11 cellular contexts compared by ENCODE assay signal in the genomic region with DNA sequence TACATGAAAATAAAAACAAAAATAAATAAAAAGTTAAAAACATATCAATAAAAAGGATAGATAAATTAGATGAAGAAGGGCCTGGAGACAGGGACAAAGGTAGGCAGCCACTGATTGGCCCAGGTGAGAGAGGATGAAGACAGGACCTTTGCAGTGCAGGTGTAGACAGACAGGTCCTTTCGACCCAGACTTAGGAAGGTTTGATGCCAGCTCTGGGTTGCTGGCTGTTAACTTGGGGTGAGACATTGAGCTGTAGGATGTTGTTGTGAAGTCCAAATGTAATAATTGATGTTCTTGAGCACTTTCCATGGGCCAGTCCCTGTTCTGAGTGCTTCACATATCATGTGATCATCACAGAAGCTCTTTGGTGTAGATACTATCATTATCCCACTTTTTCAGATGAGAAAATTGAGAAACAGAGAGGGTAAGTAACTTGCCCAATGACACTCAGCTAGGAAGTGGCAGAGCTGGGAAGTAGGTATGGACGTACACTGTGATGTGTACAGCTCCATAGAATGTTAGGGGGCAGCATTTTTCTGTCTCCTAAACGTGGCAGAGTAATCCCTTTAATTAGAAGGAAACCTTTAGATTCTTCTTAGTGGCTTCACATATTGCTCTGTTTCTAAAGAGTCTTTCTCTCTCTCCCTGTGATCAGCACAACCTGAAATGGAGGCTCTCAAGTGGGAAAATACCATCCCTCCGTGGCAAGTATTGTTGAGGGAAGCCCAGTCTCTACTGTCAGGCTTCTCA.
DNase-seq lines count a peak whose midpoint lies in the region; ATAC-seq, FAIRE-seq and TF ChIP-seq lines count a peak whose summit lies in the region.
"Had no signal": no experiment of that assay in that cellular context is flagged by ENCODE, and none has a peak within 500 bp of the region (broad histone marks: within the 10 kb centered on the region; RNA-seq: fewer than 3 reads in every experiment).

No MANE protein-coding gene starts in this region.

- H4K20me1 ChIP-seq in astrocyte (ENCODE audit: insufficient read depth, low read length) = no peaks in the 10 kb centered on the region

- H3K4me1 Mint-ChIP-seq in activated naive CD4-positive, alpha-beta T cell treated with anti-CD3 and anti-CD28 coated beads, Interleukin-2, amount 50 U/mL, for 24 hours = peaks cover 5% of the 10 kb centered on the region
- no peaks in the 10 kb centered on the region for H3K4me1 Mint-ChIP-seq in astrocyte (ENCODE audit: low read depth, unreplicated experiment)
- peaks cover 12% of the 10 kb centered on the region for H3K4me1 Mint-ChIP-seq in stimulated activated naive CD8-positive, alpha-beta T cell treated with anti-CD3 and anti-CD28 coated beads, Interleukin-15, amount 100 ng/mL, for 72 hours

- no peaks in the 10 kb centered on the region for H3K4me1 ChIP-seq in astrocyte (ENCODE audit: insufficient read depth, low read length)

- no peaks in the 10 kb centered on the region for H3K9me3 Mint-ChIP-seq in activated naive CD4-positive, alpha-beta T cell treated with anti-CD3 and anti-CD28 coated beads, Interleukin-2, amount 50 U/mL, for 24 hours
- H3K9me3 Mint-ChIP-seq in astrocyte (ENCODE audit: unreplicated experiment) = peaks cover 2% of the 10 kb centered on the region
- no peaks in the 10 kb centered on the region for H3K9me3 Mint-ChIP-seq in stimulated activated naive CD8-positive, alpha-beta T cell treated with anti-CD3 and anti-CD28 coated beads, Interleukin-15, amount 100 ng/mL, for 72 hours
- H3K9me3 Mint-ChIP-seq: HFFc6 had no signal

- H3K27ac Mint-ChIP-seq in activated naive CD4-positive, alpha-beta T cell treated with anti-CD3 and anti-CD28 coated beads, Interleukin-2, amount 50 U/mL, for 24 hours = peak overlapping the region; percentile 26
- H3K27ac Mint-ChIP-seq in astrocyte (ENCODE audit: unreplicated experiment) = peak overlapping the region; percentile 43
- H3K27ac Mint-ChIP-seq in stimulated activated naive CD8-positive, alpha-beta T cell treated with anti-CD3 and anti-CD28 coated beads, Interleukin-15, amount 100 ng/mL, for 72 hours = peak overlapping the region; percentile 63 to 93
- H3K27ac Mint-ChIP-seq: HFFc6 had no signal

- H3K9ac ChIP-seq in astrocyte (ENCODE audit: low read length) = no peak overlapping the region

- FAIRE-seq in astrocyte (lab: Jason Lieb, UNC) = no peak

- H3K79me2 ChIP-seq in astrocyte (ENCODE audit: insufficient read depth, low read length) = no peaks in the 10 kb centered on the region

- no peak for TF ChIP-seq CTCF in astrocyte (IDR thresholded peaks at IDR 0.05; ENCODE audit: insufficient read depth, low read depth, low read length)

- H3K36me3 Mint-ChIP-seq in activated naive CD4-positive, alpha-beta T cell treated with anti-CD3 and anti-CD28 coated beads, Interleukin-2, amount 50 U/mL, for 24 hours = no peaks in the 10 kb centered on the region
- H3K36me3 Mint-ChIP-seq in astrocyte (ENCODE audit: low read depth, unreplicated experiment) = no peaks in the 10 kb centered on the region

- peak overlapping the region; percentile 59 for H3K4me3 Mint-ChIP-seq in activated naive CD4-positive, alpha-beta T cell treated with anti-CD3 and anti-CD28 coated beads, Interleukin-2, amount 50 U/mL, for 24 hours
- H3K4me3 Mint-ChIP-seq in astrocyte (ENCODE audit: unreplicated experiment) = no peak overlapping the region
- H3K4me3 Mint-ChIP-seq in stimulated activated naive CD8-positive, alpha-beta T cell treated with anti-CD3 and anti-CD28 coated beads, Interleukin-15, amount 100 ng/mL, for 72 hours = no peak overlapping the region
- H3K4me3 Mint-ChIP-seq: HFFc6 had no signal

- H3K36me3 ChIP-seq in astrocyte (ENCODE audit: insufficient read depth, low read length) = no peaks in the 10 kb centered on the region
- H3K36me3 ChIP-seq: colonic mucosa, vagina had no signal

- H3K4me2 ChIP-seq in astrocyte (ENCODE audit: low read length) = no peak overlapping the region

- no peaks in the 10 kb centered on the region for H3K27me3 Mint-ChIP-seq in activated naive CD4-positive, alpha-beta T cell treated with anti-CD3 and anti-CD28 coated beads, Interleukin-2, amount 50 U/mL, for 24 hours
- peaks cover 12% of the 10 kb centered on the region for H3K27me3 Mint-ChIP-seq in astrocyte (ENCODE audit: low read depth, unreplicated experiment)
- H3K27me3 Mint-ChIP-seq in stimulated activated naive CD8-positive, alpha-beta T cell treated with anti-CD3 and anti-CD28 coated beads, Interleukin-15, amount 100 ng/mL, for 72 hours = peaks cover 8% of the 10 kb centered on the region

- ATAC-seq in HG02870 (IDR thresholded peaks at IDR 0.05; ENCODE audit: unreplicated experiment) (peak; percentile 23), GM21825 (IDR thresholded peaks at IDR 0.05; ENCODE audit: unreplicated experiment) (no peak)
- ATAC-seq in stimulated activated naive CD8-positive, alpha-beta T cell treated with anti-CD3 and anti-CD28 coated beads, Interleukin-15, amount 100 ng/mL, for 72 hours = no peak

- H3K9me3 ChIP-seq in astrocyte (ENCODE audit: insufficient read depth, low read depth, low read length) = no peaks in the 10 kb centered on the region
- H3K9me3 ChIP-seq: colonic mucosa, vagina had no signal

- no peak for DNase-seq in activated naive CD4-positive, alpha-beta T cell treated with Interleukin-2 at 50 U/mL for 16 hours
- DNase-seq in astrocyte (ENCODE audit: low read depth) = no peak
- no peak for DNase-seq in stimulated activated naive CD8-positive, alpha-beta T cell treated with anti-CD3 and anti-CD28 coated beads, Interleukin-15, amount 100 ng/mL, for 72 hours
- no peak for DNase-seq in GOT3 (lab: John Stamatoyannopoulos, UW)
- DNase-seq in NCI-H524 (lab: John Stamatoyannopoulos, UW) = no peak

- peak overlapping the region; percentile 35 for H2AFZ ChIP-seq in astrocyte (ENCODE audit: low read depth, low read length)

- no peaks in the 10 kb centered on the region for H3K27me3 ChIP-seq in astrocyte (ENCODE audit: insufficient read depth, low read length)
- H3K27me3 ChIP-seq: colonic mucosa, vagina had no signal

- no peak overlapping the region for H3K27ac ChIP-seq in astrocyte (ENCODE audit: low read depth, low read length)
- H3K27ac ChIP-seq: colonic mucosa, vagina had no signal

- H3K4me3 ChIP-seq in astrocyte (ENCODE audit: insufficient read depth, low read depth, low read length) = no peak overlapping the region
- H3K4me3 ChIP-seq: colonic mucosa, vagina had no signal

Comparison
In these comparisons a context has a peak if more than half of its experiments do, and no peak if none do; other contexts are left out.
1. H3K27ac Mint-ChIP-seq: peak in every context shown above with its lines; median percentile 78 in stimulated activated naive CD8-positive, alpha-beta T cell treated with anti-CD3 and anti-CD28 coated beads, Interleukin-15, amount 100 ng/mL, for 72 hours; 43 in astrocyte; 26 in activated naive CD4-positive, alpha-beta T cell treated with anti-CD3 and anti-CD28 coated beads, Interleukin-2, amount 50 U/mL, for 24 hours.